1 cellular context compared by ENCODE assay signal in the genomic region with DNA sequence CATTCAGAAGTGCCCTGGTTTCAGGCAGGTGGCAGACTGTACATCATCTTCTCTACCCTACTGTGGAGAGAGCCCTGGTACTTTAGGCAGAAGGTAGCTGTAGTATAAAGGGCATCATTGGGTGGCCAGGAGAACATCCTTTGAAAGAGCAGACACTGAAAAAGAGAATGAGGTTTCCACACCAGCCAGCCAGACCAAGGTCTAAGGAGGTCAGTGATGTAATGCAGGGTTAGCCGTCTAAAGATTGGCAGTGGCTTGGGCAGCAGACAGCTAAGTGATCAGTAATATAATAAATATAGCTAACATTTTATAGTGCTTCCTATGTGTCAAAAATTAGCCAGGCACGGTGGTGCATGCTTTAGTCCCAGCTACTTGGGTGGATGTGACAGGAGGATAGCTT.
TF ChIP-seq lines count a peak whose summit lies in the region.

No MANE protein-coding gene starts in this region.

TF ChIP-seq in HepG2, 621 proteins besides CTCF, POLR2A, EP300 and RAD21:
- TF ChIP-seq RCOR2 (CRISPR knock-in tag; IDR thresholded peaks at IDR 0.05) (no peak), RFXAP (CRISPR knock-in tag; IDR thresholded peaks at IDR 0.05; ENCODE audit: borderline replicate concordance) (no peak), ZNF672 (CRISPR knock-in tag; IDR thresholded peaks at IDR 0.05) (no peak), MBNL3 (CRISPR knock-in tag; conservative IDR thresholded peaks at IDR 0.05) (no peak), NFKB2 (CRISPR knock-in tag; IDR thresholded peaks at IDR 0.05; ENCODE audit: borderline replicate concordance) (no peak), ZNF350 (CRISPR knock-in tag; IDR thresholded peaks at IDR 0.05; ENCODE audit: borderline replicate concordance, low read depth) (no peak), ZNF432 (CRISPR knock-in tag; IDR thresholded peaks at IDR 0.05; ENCODE audit: borderline replicate concordance) (no peak), ZNF224 (CRISPR knock-in tag; IDR thresholded peaks at IDR 0.05) (no peak), HOXA9 (CRISPR knock-in tag; IDR thresholded peaks at IDR 0.05; ENCODE audit: borderline replicate concordance) (no peak), ZNF496 (CRISPR knock-in tag; IDR thresholded peaks at IDR 0.05; ENCODE audit: insufficient replicate concordance) (no peak), ZNF614 (CRISPR knock-in tag; IDR thresholded peaks at IDR 0.05; ENCODE audit: borderline replicate concordance) (no peak), NFYC (CRISPR knock-in tag; IDR thresholded peaks at IDR 0.05) (no peak)
- TF ChIP-seq, protein P1, sequence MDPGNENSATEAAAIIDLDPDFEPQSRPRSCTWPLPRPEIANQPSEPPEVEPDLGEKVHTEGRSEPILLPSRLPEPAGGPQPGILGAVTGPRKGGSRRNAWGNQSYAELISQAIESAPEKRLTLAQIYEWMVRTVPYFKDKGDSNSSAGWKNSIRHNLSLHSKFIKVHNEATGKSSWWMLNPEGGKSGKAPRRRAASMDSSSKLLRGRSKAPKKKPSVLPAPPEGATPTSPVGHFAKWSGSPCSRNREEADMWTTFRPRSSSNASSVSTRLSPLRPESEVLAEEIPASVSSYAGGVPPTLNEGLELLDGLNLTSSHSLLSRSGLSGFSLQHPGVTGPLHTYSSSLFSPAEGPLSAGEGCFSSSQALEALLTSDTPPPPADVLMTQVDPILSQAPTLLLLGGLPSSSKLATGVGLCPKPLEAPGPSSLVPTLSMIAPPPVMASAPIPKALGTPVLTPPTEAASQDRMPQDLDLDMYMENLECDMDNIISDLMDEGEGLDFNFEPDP (CRISPR knock-in tag; conservative IDR thresholded peaks at IDR 0.05) = no peak
- TF ChIP-seq, protein P2, sequence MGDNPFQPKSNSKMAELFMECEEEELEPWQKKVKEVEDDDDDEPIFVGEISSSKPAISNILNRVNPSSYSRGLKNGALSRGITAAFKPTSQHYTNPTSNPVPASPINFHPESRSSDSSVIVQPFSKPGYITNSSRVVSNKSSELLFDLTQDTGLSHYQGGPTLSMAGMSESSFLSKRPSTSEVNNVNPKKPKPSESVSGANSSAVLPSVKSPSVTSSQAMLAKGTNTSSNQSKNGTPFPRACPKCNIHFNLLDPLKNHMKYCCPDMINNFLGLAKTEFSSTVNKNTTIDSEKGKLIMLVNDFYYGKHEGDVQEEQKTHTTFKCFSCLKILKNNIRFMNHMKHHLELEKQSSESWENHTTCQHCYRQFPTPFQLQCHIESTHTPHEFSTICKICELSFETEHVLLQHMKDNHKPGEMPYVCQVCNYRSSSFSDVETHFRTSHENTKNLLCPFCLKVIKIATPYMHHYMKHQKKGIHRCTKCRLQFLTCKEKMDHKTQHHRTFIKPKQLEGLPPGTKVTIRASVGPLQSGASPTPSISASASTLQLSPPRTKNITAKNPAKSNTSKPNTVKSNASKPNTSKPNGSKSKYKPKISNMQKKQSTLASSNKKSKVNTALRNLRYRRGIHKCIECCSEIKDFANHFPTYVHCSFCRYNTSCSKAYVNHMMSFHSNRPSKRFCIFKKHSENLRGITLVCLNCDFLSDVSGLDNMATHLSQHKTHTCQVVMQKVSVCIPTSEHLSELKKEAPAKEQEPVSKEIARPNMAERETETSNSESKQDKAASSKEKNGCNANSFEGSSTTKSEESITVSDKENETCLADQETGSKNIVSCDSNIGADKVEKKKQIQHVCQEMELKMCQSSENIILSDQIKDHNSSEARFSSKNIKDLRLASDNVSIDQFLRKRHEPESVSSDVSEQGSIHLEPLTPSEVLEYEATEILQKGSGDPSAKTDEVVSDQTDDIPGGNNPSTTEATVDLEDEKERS (CRISPR knock-in tag; IDR thresholded peaks at IDR 0.05) = no peak
- TF ChIP-seq, protein P3, sequence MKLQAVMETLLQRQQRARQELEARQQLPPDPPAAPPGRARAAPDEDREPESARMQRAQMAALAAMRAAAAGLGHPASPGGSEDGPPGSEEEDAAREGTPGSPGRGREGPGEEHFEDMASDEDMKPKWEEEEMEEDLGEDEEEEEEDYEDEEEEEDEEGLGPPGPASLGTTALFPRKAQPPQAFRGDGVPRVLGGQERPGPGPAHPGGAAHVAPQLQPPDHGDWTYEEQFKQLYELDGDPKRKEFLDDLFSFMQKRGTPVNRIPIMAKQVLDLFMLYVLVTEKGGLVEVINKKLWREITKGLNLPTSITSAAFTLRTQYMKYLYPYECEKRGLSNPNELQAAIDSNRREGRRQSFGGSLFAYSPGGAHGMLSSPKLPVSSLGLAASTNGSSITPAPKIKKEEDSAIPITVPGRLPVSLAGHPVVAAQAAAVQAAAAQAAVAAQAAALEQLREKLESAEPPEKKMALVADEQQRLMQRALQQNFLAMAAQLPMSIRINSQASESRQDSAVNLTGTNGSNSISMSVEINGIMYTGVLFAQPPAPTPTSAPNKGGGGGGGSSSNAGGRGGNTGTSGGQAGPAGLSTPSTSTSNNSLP (IDR thresholded peaks at IDR 0.05; ENCODE audit: low read depth, low read length) = no peak
TF ChIP-seq in HepG2: peak in this region for 0.
